Comparison of ENCODE assay signal across 8 cellular contexts in genomic region chr10:73997479-73997805, GRCh38. TPM values are rescaled to one million over a fixed set of nuclear protein-coding genes. Genes with fewer than 3 reads are reported as not detected.
DNase-seq lines count a peak whose midpoint lies in the region; ATAC-seq and TF ChIP-seq lines count a peak whose summit lies in the region.

No MANE protein-coding gene starts in this region.

- H3K36me3 Mint-ChIP-seq in activated CD4-positive, alpha-beta memory T cell treated with anti-CD3 and anti-CD28 coated beads for 36 hours = no peaks in the 10 kb centered on the region

- peaks cover 6 to 47% (median 29%) of the 10 kb centered on the region in 9 donors for H3K4me1 ChIP-seq in heart right ventricle

- ATAC-seq in heart right ventricle = peak in 6 of 8 donors; percentile 0 to 7 (median 2)

- peak; percentile 86 for DNase-seq in DMS 273 (lab: John Stamatoyannopoulos, UW; ENCODE audit: unreplicated experiment)
- DNase-seq in DMS 273 treated with DMSO at 0.1 percent for 48 hours (lab: John Stamatoyannopoulos, UW) = no peak
- DNase-seq in H7 = no peak
- no peak for DNase-seq in LNCaP clone FGC (ENCODE audit: low read depth)
- no peak for DNase-seq in activated CD4-positive, alpha-beta memory T cell treated with anti-CD3 and anti-CD28 coated beads for 36 hours
- DNase-seq in heart right ventricle = no peak
- no peak for DNase-seq in skeletal muscle cell (ENCODE audit: low read depth)
- no peak for DNase-seq in ecto neural progenitor cell (ENCODE audit: low spot score)

- H3K9me3 Mint-ChIP-seq in activated CD4-positive, alpha-beta memory T cell treated with anti-CD3 and anti-CD28 coated beads for 36 hours = no peaks in the 10 kb centered on the region

- intact Hi-C loops in activated CD4-positive, alpha-beta memory T cell treated with anti-CD3 and anti-CD28 coated beads for 36 hours (cut with micrococcal nuclease) = loop anchor here (5.0 to 10.0 kb wide), 4 partner anchors 185 to 1220 kb away; partner anchors contain the start of genes KAT6B, NDST2 and SAMD8
- intact Hi-C loops in heart right ventricle (cut with DNase I) = loop anchor here in 6 of 10 donors (5.0 kb wide), 4 partner anchors 45 to 110 kb away; no protein-coding TSS in a partner anchor

- POLR2A ChIA-PET in activated CD4-positive, alpha-beta memory T cell treated with anti-CD3 and anti-CD28 coated beads for 36 hours (lab: Charles Lee) = interaction anchor here (1.0 kb wide), 1 partner anchor 41 kb away, joined by 3 read pairs; no protein-coding TSS in a partner anchor

- H3K4me3 ChIP-seq in H7 (ENCODE audit: insufficient read depth, low read depth, low read length) (peak overlapping the region; percentile 50), LNCaP clone FGC (ENCODE audit: low read depth, low read length) (peak overlapping the region; percentile 95), heart right ventricle (peak overlapping the region; percentile 4 to 99 (median 89)), skeletal muscle cell (ENCODE audit: low read depth, low read length) (peak overlapping the region; percentile 52)

- peak overlapping the region; percentile 89 for H3K27ac Mint-ChIP-seq in activated CD4-positive, alpha-beta memory T cell treated with anti-CD3 and anti-CD28 coated beads for 36 hours

- H3K27me3 Mint-ChIP-seq in activated CD4-positive, alpha-beta memory T cell treated with anti-CD3 and anti-CD28 coated beads for 36 hours = no peaks in the 10 kb centered on the region

- H3K27me3 ChIP-seq in H7 (ENCODE audit: control insufficient read depth, insufficient read depth, low read length) = no peaks in the 10 kb centered on the region
- H3K27me3 ChIP-seq in heart right ventricle = no peaks in the 10 kb centered on the region

- H3K4me3 Mint-ChIP-seq in activated CD4-positive, alpha-beta memory T cell treated with anti-CD3 and anti-CD28 coated beads for 36 hours = peak overlapping the region; percentile 91

- H3K4me1 Mint-ChIP-seq in activated CD4-positive, alpha-beta memory T cell treated with anti-CD3 and anti-CD28 coated beads for 36 hours (ENCODE audit: low read depth) = peaks cover 38% of the 10 kb centered on the region

- 0 to 1% methylated on average over 13 of the region's 13 CpGs for WGBS in heart right ventricle, 2 donors

- CTCF ChIA-PET in activated CD4-positive, alpha-beta memory T cell treated with anti-CD3 and anti-CD28 coated beads for 36 hours (lab: Charles Lee) = interaction anchor here (2.2 kb wide), 1 partner anchor 40 kb away, joined by 8 read pairs; no protein-coding TSS in a partner anchor

- H3K36me3 ChIP-seq in H7 (replicated peaks; ENCODE audit: control insufficient read depth, insufficient read depth, low read length) = peaks cover 7% of the 10 kb centered on the region
- no peaks in the 10 kb centered on the region for H3K36me3 ChIP-seq in heart right ventricle

- TF ChIP-seq CTCF in LNCaP clone FGC (IDR thresholded peaks at IDR 0.05; ENCODE audit: control insufficient read depth, extremely low read depth, insufficient read depth) = no peak
- TF ChIP-seq CTCF in heart right ventricle (IDR thresholded peaks at IDR 0.05) = no peak

- H3K9me3 ChIP-seq in heart right ventricle = no peaks in the 10 kb centered on the region

- peak overlapping the region in 9 of 10 donors; percentile 34 to 97 (median 93) for H3K27ac ChIP-seq in heart right ventricle

RNA-seq across cellular contexts. Expression of gene VCL, which starts 0.5 kb away (rescaled TPM):
- 194 and 200 TPM in 2 replicates for total RNA-seq in H7 (2014; rRNA removed; shearing (Covaris generic))
- total RNA-seq in activated CD4-positive, alpha-beta memory T cell treated with anti-CD3 and anti-CD28 coated beads for 36 hours = 10 to 100 TPM; 27.8 to 29.2 TPM
- 100 to 1,000 TPM; 210 to 369 (median 251) TPM for total RNA-seq in heart right ventricle
- 100 to 1,000 TPM; 117 to 190 TPM for polyA plus RNA-seq in heart right ventricle
